ENCODE assay signal across 14 cellular contexts in the genomic region with DNA sequence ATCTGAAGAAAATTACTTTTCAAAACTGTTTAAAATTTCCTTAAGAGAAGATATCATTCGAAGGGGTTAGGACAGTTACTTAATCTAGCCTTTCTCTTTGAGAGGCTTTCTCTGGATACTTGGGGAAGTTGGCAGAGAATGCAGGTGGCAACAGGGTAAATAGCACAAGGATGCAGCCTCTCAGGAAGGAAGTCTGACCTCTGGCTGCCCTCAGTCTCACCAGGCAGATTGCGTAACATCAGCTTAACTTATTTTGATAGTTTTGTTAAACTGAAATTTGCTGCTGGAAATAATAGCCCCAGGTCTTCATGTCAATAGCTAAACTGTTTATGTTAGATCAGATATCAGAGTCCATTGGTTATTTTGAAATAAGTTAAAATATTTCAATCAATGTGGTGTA. TPM values are rescaled to one million over a fixed set of nuclear protein-coding genes. Genes with fewer than 3 reads are reported as not detected.
DNase-seq lines count a peak whose midpoint lies in the region; ATAC-seq and TF ChIP-seq lines count a peak whose summit lies in the region.
"Had no signal": no experiment of that assay in that cellular context is flagged by ENCODE, and none has a peak within 500 bp of the region (broad histone marks: within the 10 kb centered on the region; RNA-seq: fewer than 3 reads in every experiment).

No MANE protein-coding gene starts in this region.

- H2AFZ ChIP-seq in PC-3 (ENCODE audit: low read length) = no peak overlapping the region
- no peak overlapping the region for H2AFZ ChIP-seq in SK-N-SH (ENCODE audit: low read depth)

- ATAC-seq in PC-3 = no peak
- peak; percentile 95 for ATAC-seq in sciatic nerve
- no peak for ATAC-seq in HG03457 (IDR thresholded peaks at IDR 0.05; ENCODE audit: unreplicated experiment)
- ATAC-seq: activated T-helper 17 cell treated with anti-CD3 and anti-CD28 coated beads, Interleukin-2, amount 50 U/mL, for 72 hours had no signal

- intact Hi-C loops in PC-3 (cut with micrococcal nuclease) (no loop called here), sciatic nerve (cut with DNase I) (no loop called here)

- H3K4me2 ChIP-seq in PC-3 (ENCODE audit: low read length) (no peak overlapping the region), SK-N-SH (no peak overlapping the region)

- POLR2A ChIA-PET in PC-3 (lab: Charles Lee; ENCODE audit: unreplicated experiment) (no interaction called here), SK-N-SH (lab: Yijun Ruan, JAX) (no interaction called here)

- H3K79me2 ChIP-seq in PC-3 (ENCODE audit: low read length) = no peaks in the 10 kb centered on the region
- no peaks in the 10 kb centered on the region for H3K79me2 ChIP-seq in SK-N-SH (ENCODE audit: insufficient read depth)

- no peaks in the 10 kb centered on the region for H4K20me1 ChIP-seq in PC-3 (ENCODE audit: low read length)
- H4K20me1 ChIP-seq in SK-N-SH (ENCODE audit: insufficient read depth) = no peaks in the 10 kb centered on the region

- H3K27me3 ChIP-seq in PC-3 (ENCODE audit: low read length) (no peaks in the 10 kb centered on the region), SK-N-SH (ENCODE audit: insufficient read depth) (peaks cover 16% of the 10 kb centered on the region; the same call in 1 of the 2 replicates)
- H3K27me3 ChIP-seq: colonic mucosa, vagina had no signal

- DNase-seq in HFF-Myc (ENCODE audit: extremely low read depth, low read depth) = peak; percentile 12
- peak; percentile 28 for DNase-seq in PC-3
- DNase-seq in fibroblast of pulmonary artery (ENCODE audit: low read depth) = peak; percentile 69
- peak; percentile 65 for DNase-seq in sciatic nerve (ENCODE audit: low spot score)
- no peak for DNase-seq in RKO (ENCODE audit: low spot score)
- no peak for DNase-seq in SK-N-SH
- DNase-seq in RPMI8226 = no peak
- DNase-seq: colonic mucosa, DND-41, NCI-H524 had no signal

- no peak for TF ChIP-seq RAD21 in SK-N-SH (IDR thresholded peaks at IDR 0.05; ENCODE audit: low read length)

- H3K4me3 ChIP-seq in HFF-Myc (replicated peaks; ENCODE audit: low read depth, low read length) = no peak overlapping the region
- no peak overlapping the region for H3K4me3 ChIP-seq in PC-3 (ENCODE audit: low read length)
- no peak overlapping the region for H3K4me3 ChIP-seq in fibroblast of pulmonary artery (replicated peaks; ENCODE audit: low read depth, low read length)
- H3K4me3 ChIP-seq in SK-N-SH (ENCODE audit: low read depth in 2 of 2, low read length in 1 of 2) = no peak overlapping the region
- H3K4me3 ChIP-seq: colonic mucosa, vagina had no signal

- CTCF ChIA-PET in PC-3 (lab: Charles Lee) (no interaction called here), SK-N-SH (lab: Yijun Ruan, JAX) (no interaction called here)

- H3K9me2 ChIP-seq in PC-3 (replicated peaks; ENCODE audit: low read length) (no peaks in the 10 kb centered on the region), SK-N-SH (no peaks in the 10 kb centered on the region)

- TF ChIP-seq CTCF in HFF-Myc (IDR thresholded peaks at IDR 0.05; ENCODE audit: low read depth, low read length, missing control alignments) (no peak), PC-3 (conservative IDR thresholded peaks at IDR 0.05; ENCODE audit: low read depth, low read length) (no peak), fibroblast of pulmonary artery (IDR thresholded peaks at IDR 0.05; ENCODE audit: low read length, missing control alignments) (no peak), SK-N-SH (IDR thresholded peaks at IDR 0.05) (no peak)

- no peak overlapping the region for H3K27ac ChIP-seq in PC-3 (ENCODE audit: low read length)
- no peak overlapping the region for H3K27ac ChIP-seq in SK-N-SH (ENCODE audit: low read depth in 2 of 2, low read length in 1 of 2)
- H3K27ac ChIP-seq: colonic mucosa, vagina had no signal

- no TSS peak for BruUV-seq in PC-3 (replicated peaks; lab: Mats Ljungman, UMichigan)

- H3K9me3 ChIP-seq in PC-3 (ENCODE audit: low read length) (no peaks in the 10 kb centered on the region), SK-N-SH (no peaks in the 10 kb centered on the region)
- H3K9me3 ChIP-seq: colonic mucosa, vagina had no signal

- no peaks in the 10 kb centered on the region for H3K36me3 ChIP-seq in PC-3 (ENCODE audit: low read depth, low read length)
- H3K36me3 ChIP-seq in SK-N-SH (replicated peaks in 1 of 2; ENCODE audit: control insufficient read depth in 1 of 2, insufficient read depth in 2 of 2, low read length in 1 of 2) = peaks cover 0 to 3% of the 10 kb centered on the region in 2 experiments
- H3K36me3 ChIP-seq: colonic mucosa, vagina had no signal

- no peak for TF ChIP-seq EP300 in SK-N-SH (IDR thresholded peaks at IDR 0.05; ENCODE audit: borderline replicate concordance in 1 of 2, low read depth in 1 of 2, low read length in 1 of 2)

- no peak overlapping the region for H3K9ac ChIP-seq in PC-3 (ENCODE audit: low read length)
- H3K9ac ChIP-seq in SK-N-SH = no peak overlapping the region

- 14% methylated on average over 2 of the region's 2 CpGs for WGBS in SK-N-SH (ENCODE audit: low lambda C conversion rate)

- H3F3A ChIP-seq in PC-3 (ENCODE audit: low read length, unreplicated experiment) (no peaks in the 10 kb centered on the region), SK-N-SH (replicated peaks; ENCODE audit: insufficient read depth) (no peaks in the 10 kb centered on the region)

- H3K4me1 ChIP-seq in PC-3 (ENCODE audit: insufficient read depth, low read length) (no peaks in the 10 kb centered on the region), SK-N-SH (ENCODE audit: control insufficient read depth in 1 of 2, insufficient read depth in 2 of 2, low read depth in 1 of 2, low read length in 1 of 2) (no peaks in the 10 kb centered on the region)
- H3K4me1 ChIP-seq: colonic mucosa had no signal

TF ChIP-seq in SK-N-SH, 30 proteins besides CTCF, POLR2A, EP300 and RAD21:
- TF ChIP-seq RCOR1 (IDR thresholded peaks at IDR 0.05; ENCODE audit: low read length) (no peak), TEAD4 (IDR thresholded peaks at IDR 0.05; ENCODE audit: borderline replicate concordance, insufficient read depth) (no peak), SMC3 (IDR thresholded peaks at IDR 0.05; ENCODE audit: low read depth, low read length) (no peak), GABPA (IDR thresholded peaks at IDR 0.05; ENCODE audit: low read depth) (no peak), NRF1 (IDR thresholded peaks at IDR 0.05; ENCODE audit: low read depth, low read length) (no peak), RFX5 (IDR thresholded peaks at IDR 0.05; ENCODE audit: low read length) (no peak), TAF1 (IDR thresholded peaks at IDR 0.05; ENCODE audit: borderline replicate concordance, low read depth, low read length) (no peak)

RNA-seq across cellular contexts. Expression of gene CCDC192, which starts 20.4 kb away (rescaled TPM):
- total RNA-seq in PC-3 (2014; rRNA removed) (not detected in 2 replicates), sciatic nerve (1.2 TPM)
- polyA plus RNA-seq in SK-N-SH (2012; rRNA removed) = not detected in 2 replicates
- 0.05 and 0.10 TPM in 2 replicates for polyA plus RNA-seq in SK-N-SH (2012; cell fraction: cytosol; rRNA removed)
- not detected in 2 replicates for polyA plus RNA-seq in SK-N-SH (2012; cell fraction: nucleus; rRNA removed)
- total RNA-seq: activated T-helper 17 cell treated with anti-CD3 and anti-CD28 coated beads, Interleukin-2, amount 50 U/mL, for 72 hours; colonic mucosa; vagina had no signal
- polyA plus RNA-seq: IgD-negative memory B cell had no signal

Comparison
In these comparisons a context has a peak if more than half of its experiments do, and no peak if none do; other contexts are left out.
1. DNase-seq: peak in HFF-Myc (single experiment), PC-3 (single experiment), fibroblast of pulmonary artery (single experiment) and sciatic nerve (single experiment); none in RKO (single experiment), SK-N-SH (single experiment) and RPMI8226 (single experiment).